Comparison of ENCODE assay signal across 10 cellular contexts in genomic region chr17:4327638-4328037, GRCh38. TPM values are rescaled to one million over a fixed set of nuclear protein-coding genes. Genes with fewer than 3 reads are reported as not detected.
DNase-seq lines count a peak whose midpoint lies in the region; ATAC-seq, FAIRE-seq and TF ChIP-seq lines count a peak whose summit lies in the region.
"Had no signal": no experiment of that assay in that cellular context is flagged by ENCODE, and none has a peak within 500 bp of the region (broad histone marks: within the 10 kb centered on the region; RNA-seq: fewer than 3 reads in every experiment).

No MANE protein-coding gene starts in this region.

- no peak overlapping the region for H3K9ac ChIP-seq in skeletal muscle satellite cell (ENCODE audit: low read depth, low read length)

- H3K27ac Mint-ChIP-seq in activated naive CD4-positive, alpha-beta T cell treated with anti-CD3 and anti-CD28 coated beads, Interleukin-2, amount 50 U/mL, for 72 hours: no peak overlapping the region

- no peak for TF ChIP-seq CTCF in fibroblast of mammary gland (conservative IDR thresholded peaks at IDR 0.05; ENCODE audit: control insufficient read depth, insufficient read depth, low read depth, low read length)
- no peak for TF ChIP-seq CTCF in spleen (IDR thresholded peaks at IDR 0.05 in 8 of 11, conservative IDR thresholded peaks at IDR 0.05 in 3 of 11)

- H3K4me3 ChIP-seq in fibroblast of mammary gland (ENCODE audit: control insufficient read depth, low read depth, low read length): no peak overlapping the region
- no peak overlapping the region for H3K4me3 ChIP-seq in skeletal muscle satellite cell (ENCODE audit: low read length)
- no peak overlapping the region for H3K4me3 ChIP-seq in spleen

- no peaks in the 10 kb centered on the region for H3K9me3 ChIP-seq in skeletal muscle satellite cell (replicated peaks; ENCODE audit: low read length)
- H3K9me3 ChIP-seq in spleen: peaks cover 0 to 17% (median 10%) of the 10 kb centered on the region in 8 donors

- no peak for FAIRE-seq in RCC 7860 (lab: Jason Lieb, UNC)

- WGBS in spleen, 5 donors: 86 to 92% (median 91%) methylated on average over 5 of the region's 5 CpGs

- H3K4me1 ChIP-seq in skeletal muscle satellite cell (ENCODE audit: control insufficient read depth, insufficient read depth, low read length) (peaks cover 42% of the 10 kb centered on the region), spleen (peaks cover 0 to 39% (median 16%) of the 10 kb centered on the region in 6 donors)

- DNase-seq in GM04504 (ENCODE audit: low read depth): peak; percentile 51
- DNase-seq in RCC 7860 (ENCODE audit: low spot score): peak; percentile 30
- DNase-seq in fibroblast of mammary gland (ENCODE audit: low read depth): peak; percentile 92
- no peak for DNase-seq in spleen
- no peak for DNase-seq in activated naive CD4-positive, alpha-beta T cell treated with anti-CD3 and anti-CD28 coated beads, Interleukin-2, amount 50 U/mL, for 72 hours (ENCODE audit: low spot score in 2 of 2)
- DNase-seq in HuH-7.5 (ENCODE audit: low spot score): no peak
- no peak for DNase-seq in KBM-7
- DNase-seq: GDM1, NCI-H2227 treated with DMSO at 0.1 percent for 48 hours had no signal

- intact Hi-C loops in spleen (cut with DNase I; ENCODE audit: low total_unique reads): no loop called here

- H3K36me3 Mint-ChIP-seq in activated naive CD4-positive, alpha-beta T cell treated with anti-CD3 and anti-CD28 coated beads, Interleukin-2, amount 50 U/mL, for 72 hours: peaks cover 7 to 41% of the 10 kb centered on the region in 2 donors

- no peak overlapping the region for H3K27ac ChIP-seq in spleen

- H3K36me3 ChIP-seq in skeletal muscle satellite cell (ENCODE audit: insufficient read depth, low read length): peaks cover 6% of the 10 kb centered on the region
- peaks cover 0 to 6% (median 0%) of the 10 kb centered on the region in 6 donors for H3K36me3 ChIP-seq in spleen

- peak overlapping the region; percentile 50 for H3K4me2 ChIP-seq in skeletal muscle satellite cell (ENCODE audit: low read length)

- TF ChIP-seq POLR2A in spleen (IDR thresholded peaks at IDR 0.05): no peak

- no peaks in the 10 kb centered on the region for H3K27me3 ChIP-seq in skeletal muscle satellite cell (ENCODE audit: control insufficient read depth, insufficient read depth, low read length)
- no peaks in the 10 kb centered on the region for H3K27me3 ChIP-seq in spleen (replicated peaks in 1 of 7)

- in situ Hi-C loops in KBM-7 (cut with MboI; ENCODE audit: low pct_unique_long_range_greater_than_20kb, low sequenced_read_pairs): no loop called here

- peaks cover 7 to 11% of the 10 kb centered on the region in 2 donors for H3K9me3 Mint-ChIP-seq in activated naive CD4-positive, alpha-beta T cell treated with anti-CD3 and anti-CD28 coated beads, Interleukin-2, amount 50 U/mL, for 72 hours

- ATAC-seq in activated naive CD4-positive, alpha-beta T cell treated with anti-CD3 and anti-CD28 coated beads, Interleukin-2, amount 50 U/mL, for 72 hours: no peak

RNA-seq across cellular contexts. Expression of gene UBE2G1, which starts 38.8 kb away (rescaled TPM):
- 32.3 and 37.8 TPM in 2 replicates for total RNA-seq in skeletal muscle satellite cell (2012; rRNA removed)
- 10 to 100 TPM; 43.8 to 59.7 (median 56.1) TPM for total RNA-seq in spleen
- 10 to 100 TPM; 10.7 to 15.2 (median 15.2) TPM for polyA plus RNA-seq in spleen
- 10 to 100 TPM; 57.9 to 68.1 TPM for total RNA-seq in activated naive CD4-positive, alpha-beta T cell treated with anti-CD3 and anti-CD28 coated beads, Interleukin-2, amount 50 U/mL, for 72 hours

Comparison
In these comparisons a context has a peak if more than half of its experiments do, and no peak if none do; other contexts are left out.
1. DNase-seq: peak in GM04504 (single experiment), RCC 7860 (single experiment) and fibroblast of mammary gland (single experiment); none in spleen (single experiment), activated naive CD4-positive, alpha-beta T cell treated with anti-CD3 and anti-CD28 coated beads, Interleukin-2, amount 50 U/mL, for 72 hours (0 of 2), HuH-7.5 (single experiment) and KBM-7 (single experiment).